In the genomic region with DNA sequence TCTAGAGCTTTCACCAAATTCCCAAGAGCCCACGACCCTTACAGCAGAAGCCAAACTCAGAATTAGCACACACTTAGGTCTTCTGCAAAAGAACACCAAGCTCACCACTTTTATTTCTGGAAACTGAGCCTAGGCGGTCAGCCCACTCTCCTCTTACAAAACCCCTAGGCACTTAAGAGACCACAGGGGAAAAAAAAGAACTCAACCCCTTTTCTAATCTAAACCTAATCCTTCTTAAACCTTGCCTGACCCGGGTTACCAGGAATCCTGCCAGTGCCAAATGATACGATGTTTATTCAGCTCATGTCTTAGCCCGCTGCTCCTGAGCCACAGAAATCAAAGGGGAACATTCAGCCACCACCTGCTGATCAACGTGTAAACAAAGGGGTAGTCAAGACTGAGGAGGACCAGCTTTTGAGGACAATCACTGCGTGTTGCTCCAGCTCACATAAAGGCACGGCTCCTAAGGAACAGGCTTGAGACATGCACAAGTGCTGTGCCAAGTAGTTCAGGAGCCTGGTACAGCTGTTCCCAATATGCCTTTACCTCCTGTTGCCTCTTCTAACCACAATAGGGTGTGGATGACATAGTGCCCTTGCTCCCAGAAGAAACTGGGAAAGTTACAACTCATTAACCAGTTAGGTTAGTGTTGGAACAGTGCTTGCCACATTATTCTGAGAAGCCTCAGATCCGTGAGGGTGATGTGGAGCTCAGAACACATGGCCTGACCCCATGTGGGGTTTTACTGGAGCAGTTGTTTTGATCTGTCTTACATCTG, we compare ENCODE assay signal across 1 cellular context.
TF ChIP-seq lines count a peak whose summit lies in the region.

No MANE protein-coding gene starts in this region.

TF ChIP-seq in A549, 52 proteins besides CTCF, POLR2A, EP300 and RAD21 (continued from another document):
- TF ChIP-seq, protein P1, sequence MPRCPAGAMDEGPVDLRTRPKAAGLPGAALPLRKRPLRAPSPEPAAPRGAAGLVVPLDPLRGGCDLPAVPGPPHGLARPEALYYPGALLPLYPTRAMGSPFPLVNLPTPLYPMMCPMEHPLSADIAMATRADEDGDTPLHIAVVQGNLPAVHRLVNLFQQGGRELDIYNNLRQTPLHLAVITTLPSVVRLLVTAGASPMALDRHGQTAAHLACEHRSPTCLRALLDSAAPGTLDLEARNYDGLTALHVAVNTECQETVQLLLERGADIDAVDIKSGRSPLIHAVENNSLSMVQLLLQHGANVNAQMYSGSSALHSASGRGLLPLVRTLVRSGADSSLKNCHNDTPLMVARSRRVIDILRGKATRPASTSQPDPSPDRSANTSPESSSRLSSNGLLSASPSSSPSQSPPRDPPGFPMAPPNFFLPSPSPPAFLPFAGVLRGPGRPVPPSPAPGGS (IDR thresholded peaks at IDR 0.05), result peak; percentile 9; the same call in 1 of the 3 replicates
- no peak for TF ChIP-seq CHD4 (IDR thresholded peaks at IDR 0.05; ENCODE audit: borderline replicate concordance)
- peak; percentile 62; the same call in 1 of the 2 replicates for TF ChIP-seq GATA3 (IDR thresholded peaks at IDR 0.05; ENCODE audit: borderline replicate concordance)
- TF ChIP-seq ATOH8 (CRISPR knock-in tag; IDR thresholded peaks at IDR 0.05; ENCODE audit: low read depth), result no peak
- TF ChIP-seq NR3C1 (IDR thresholded peaks at IDR 0.05), result no peak
- TF ChIP-seq, protein P2, sequence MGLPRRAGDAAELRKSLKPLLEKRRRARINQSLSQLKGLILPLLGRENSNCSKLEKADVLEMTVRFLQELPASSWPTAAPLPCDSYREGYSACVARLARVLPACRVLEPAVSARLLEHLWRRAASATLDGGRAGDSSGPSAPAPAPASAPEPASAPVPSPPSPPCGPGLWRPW (IDR thresholded peaks at IDR 0.05), result no peak
- 0 out of 2 replicates have a peak, but pooled peaks have one; percentile 4 for TF ChIP-seq HOXB5 (CRISPR knock-in tag; IDR thresholded peaks at IDR 0.05)
- peak in 1 of 2 experiments; percentile 60; a peak in 2 of 5 replicates for TF ChIP-seq JUN (IDR thresholded peaks at IDR 0.05)
- peak; percentile 52; the same call in 1 of the 2 replicates for TF ChIP-seq MYC (IDR thresholded peaks at IDR 0.05; ENCODE audit: borderline replicate concordance, low read length)
- TF ChIP-seq MAX (IDR thresholded peaks at IDR 0.05), result 0 out of 2 replicates have a peak, but pooled peaks have one; percentile 50
